34 cellular contexts compared by ENCODE assay signal in the genomic region with DNA sequence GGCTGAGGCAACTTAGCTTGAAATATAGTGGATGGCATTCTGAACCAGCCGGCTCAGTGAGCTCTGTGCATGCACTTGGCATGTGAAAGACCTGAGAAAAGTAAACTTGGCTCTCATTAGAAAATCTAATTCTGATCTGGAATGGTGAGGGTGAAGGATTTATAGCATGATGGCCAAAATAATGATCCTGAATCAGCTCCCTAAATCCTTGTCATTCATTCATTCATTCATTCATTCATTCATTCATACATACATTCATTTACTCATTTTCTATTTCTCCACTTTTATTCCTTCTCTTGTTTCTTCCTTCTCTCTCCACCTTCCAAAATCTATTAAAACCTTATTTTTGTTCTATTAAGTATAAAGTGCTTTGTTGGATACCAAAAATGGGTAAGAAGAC.
DNase-seq lines count a peak whose midpoint lies in the region; ATAC-seq, FAIRE-seq and TF ChIP-seq lines count a peak whose summit lies in the region.
"Had no signal": no experiment of that assay in that cellular context is flagged by ENCODE, and none has a peak within 500 bp of the region (broad histone marks: within the 10 kb centered on the region; RNA-seq: fewer than 3 reads in every experiment).

No MANE protein-coding gene starts in this region.

- no peak overlapping the region for H3K4me3 Mint-ChIP-seq in osteocyte (ENCODE audit: unreplicated experiment)
- H3K4me3 Mint-ChIP-seq: B cell; CD14-positive monocyte; CD4-positive, alpha-beta memory T cell; CD4-positive, alpha-beta T cell; CD4-positive, CD25-positive, alpha-beta regulatory T cell; CD8-positive, alpha-beta memory T cell; CD8-positive, alpha-beta T cell had no signal

- no peak for TF ChIP-seq EP300 in GM12878 (IDR thresholded peaks at IDR 0.05; ENCODE audit: borderline replicate concordance in 1 of 2, control insufficient read depth in 1 of 2, low read depth in 2 of 2, low read length in 2 of 2)
- no peak for TF ChIP-seq EP300 in K562 (IDR thresholded peaks at IDR 0.05; ENCODE audit: low read length)

- no peaks in the 10 kb centered on the region for H3K9me3 Mint-ChIP-seq in osteocyte (ENCODE audit: unreplicated experiment)
- H3K9me3 Mint-ChIP-seq: CD4-positive, alpha-beta T cell; CD8-positive, alpha-beta T cell had no signal

- H3K4me3 ChIP-seq in GM12878 (no peak overlapping the region), K562 (no peak overlapping the region)
- H3K4me3 ChIP-seq: A549; BLaER1; BLaER1 treated with 17β-estradiol and CSF1 and Interleukin-3, amounts not matched to agents 10 nM and 100 nM had no signal

- RAD21 ChIA-PET in GM12878 (lab: Charles Lee; ENCODE audit: unreplicated experiment), result no interaction called here

- POLR2A ChIA-PET in GM12878 (lab: Charles Lee) (no interaction called here), K562 (lab: Yijun Ruan, JAX) (no interaction called here)

- no peaks in the 10 kb centered on the region for H3K79me2 ChIP-seq in GM12878 (ENCODE audit: control insufficient read depth, insufficient read depth, low read length)
- H3K79me2 ChIP-seq in K562 (ENCODE audit: control insufficient read depth, insufficient read depth, low read length), result no peaks in the 10 kb centered on the region

- no peak for TF ChIP-seq RAD21 in GM12878 (IDR thresholded peaks at IDR 0.05; ENCODE audit: insufficient read depth, low read depth, low read length)
- TF ChIP-seq RAD21 in K562 (CRISPR knock-in tag; conservative IDR thresholded peaks at IDR 0.05 in 1 of 2, IDR thresholded peaks at IDR 0.05 in 1 of 2), result no peak

- no peak overlapping the region for H2AFZ ChIP-seq in GM12878 (ENCODE audit: control insufficient read depth, low read depth, low read length)
- H2AFZ ChIP-seq in K562 (ENCODE audit: low read depth, low read length), result no peak overlapping the region

- H3K27ac ChIP-seq in GM12878 (ENCODE audit: control insufficient read depth, insufficient read depth) (no peak overlapping the region), K562 (ENCODE audit: extremely low read depth, low read depth, low read length) (no peak overlapping the region)
- H3K27ac ChIP-seq: 22Rv1; A549; BLaER1; BLaER1 treated with 17β-estradiol and CSF1 and Interleukin-3, amounts not matched to agents 10 nM and 100 nM; C4-2B had no signal

- TF ChIP-seq POLR2A in GM12878 (IDR thresholded peaks at IDR 0.05; ENCODE audit: low read depth, low read length), result no peak
- TF ChIP-seq POLR2A in K562 (conservative IDR thresholded peaks at IDR 0.05), result no peak

- no peaks in the 10 kb centered on the region for H4K20me1 ChIP-seq in GM12878 (ENCODE audit: control insufficient read depth, insufficient read depth)
- H4K20me1 ChIP-seq in K562 (replicated peaks; ENCODE audit: control insufficient read depth, insufficient read depth, low read length), result no peaks in the 10 kb centered on the region
- H4K20me1 ChIP-seq: BLaER1; BLaER1 treated with 17β-estradiol and CSF1 and Interleukin-3, amounts not matched to agents 10 nM and 100 nM had no signal

- no peaks in the 10 kb centered on the region for H3K36me3 Mint-ChIP-seq in osteocyte (ENCODE audit: unreplicated experiment)
- H3K36me3 Mint-ChIP-seq: CD14-positive monocyte; CD4-positive, alpha-beta memory T cell; CD4-positive, CD25-positive, alpha-beta regulatory T cell; CD8-positive, alpha-beta memory T cell; CD8-positive, alpha-beta T cell had no signal

- H3K27me3 ChIP-seq in GM12878 (replicated peaks in 1 of 2; ENCODE audit: control insufficient read depth in 2 of 2, insufficient read depth in 2 of 2, low read length in 1 of 2), result no peaks in the 10 kb centered on the region; a peak in 1 of 4 replicates
- no peaks in the 10 kb centered on the region for H3K27me3 ChIP-seq in K562 (ENCODE audit: control insufficient read depth in 2 of 2, insufficient read depth in 2 of 2, low read length in 2 of 2)
- H3K27me3 ChIP-seq: BE2C; BLaER1; BLaER1 treated with 17β-estradiol and CSF1 and Interleukin-3, amounts not matched to agents 10 nM and 100 nM had no signal

- ATAC-seq in GM12878 (no peak), K562 (no peak), HG02642 (IDR thresholded peaks at IDR 0.05; ENCODE audit: poor library complexity, unreplicated experiment) (no peak)
- ATAC-seq: A549; CD8-positive, alpha-beta T cell had no signal

- no peak for TF ChIP-seq CTCF in GM12878 (IDR thresholded peaks at IDR 0.05 in 2 of 3, conservative IDR thresholded peaks at IDR 0.05 in 1 of 3; ENCODE audit: control insufficient read depth in 2 of 3, extremely low read depth in 1 of 3, insufficient read depth in 1 of 3, low read depth in 3 of 3, low read length in 3 of 3)
- no peak for TF ChIP-seq CTCF in K562 (IDR thresholded peaks at IDR 0.05 in 2 of 3, conservative IDR thresholded peaks at IDR 0.05 in 1 of 3; ENCODE audit: insufficient read depth in 2 of 3, low read depth in 1 of 3, low read length in 3 of 3)
- TF ChIP-seq CTCF in osteocyte (IDR thresholded peaks at IDR 0.05), result no peak

- H3K4me1 ChIP-seq in GM12878 (ENCODE audit: control insufficient read depth, insufficient read depth, low read length) (no peaks in the 10 kb centered on the region), K562 (replicated peaks in 1 of 2; ENCODE audit: control insufficient read depth in 2 of 2, insufficient read depth in 2 of 2, low read length in 2 of 2) (no peaks in the 10 kb centered on the region)
- H3K4me1 ChIP-seq: A549, BE2C, Caco-2 had no signal

- H3K4me1 Mint-ChIP-seq in osteocyte (ENCODE audit: unreplicated experiment), result peaks cover 14% of the 10 kb centered on the region
- H3K4me1 Mint-ChIP-seq: B cell; CD14-positive monocyte; CD4-positive, alpha-beta memory T cell; CD4-positive, CD25-positive, alpha-beta regulatory T cell; CD8-positive, alpha-beta memory T cell had no signal

- H3K9me1 ChIP-seq in K562 (ENCODE audit: control insufficient read depth, insufficient read depth, low read length), result no peaks in the 10 kb centered on the region

- in situ Hi-C loops in GM12878 (cut with MboI), result no loop called here
- in situ Hi-C loops in K562 (cut with MboI), result no loop called here
- in situ Hi-C loops in ACHN (cut with HindIII; ENCODE audit: low pct_ligation_motif_present, low pct_unique_long_range_greater_than_20kb, low sequenced_read_pairs), result no loop called here

- H3K27me3 Mint-ChIP-seq in osteocyte (ENCODE audit: unreplicated experiment), result peaks cover 26% of the 10 kb centered on the region
- H3K27me3 Mint-ChIP-seq: B cell; CD4-positive, alpha-beta memory T cell; CD4-positive, alpha-beta T cell; CD4-positive, CD25-positive, alpha-beta regulatory T cell had no signal

- no peak for DNase-seq in GM12878 (ENCODE audit: low read depth, low spot score)
- DNase-seq in K562 (ENCODE audit: extremely low read depth in 1 of 4, low spot score in 3 of 4), result no peak
- DNase-seq in osteocyte (ENCODE audit: extremely low spot score, unreplicated experiment), result peak; percentile 7
- no peak for DNase-seq in H4 (ENCODE audit: low spot score)
- no peak for DNase-seq in ACHN
- DNase-seq: 8988T; AML-193; BE2C; C1 segment of cervical spinal cord; Caco-2; Calu3; CD4-positive, alpha-beta memory T cell; CD4-positive, alpha-beta T cell; CD4-positive, CD25-positive, alpha-beta regulatory T cell; CD8-positive, alpha-beta memory T cell; CD8-positive, alpha-beta T cell; COR-L47; DMS 273 treated with DMSO at 0.1 percent for 48 hours; DMS153; DMS53; DMS79; DMS79 treated with DMSO at 0.1 percent for 48 hours; DND-41; EL had no signal

- H3K4me2 ChIP-seq in GM12878 (ENCODE audit: control insufficient read depth, insufficient read depth) (no peak overlapping the region), K562 (ENCODE audit: insufficient read depth, low read length) (no peak overlapping the region)
- H3K4me2 ChIP-seq: A549; BLaER1; BLaER1 treated with 17β-estradiol and CSF1 and Interleukin-3, amounts not matched to agents 10 nM and 100 nM had no signal

- H3K9ac ChIP-seq in GM12878 (ENCODE audit: control insufficient read depth, insufficient read depth, low read length) (no peak overlapping the region), K562 (ENCODE audit: insufficient read depth in 1 of 2, low read depth in 2 of 2, low read length in 2 of 2) (no peak overlapping the region)
- H3K9ac ChIP-seq: BLaER1; BLaER1 treated with 17β-estradiol and CSF1 and Interleukin-3, amounts not matched to agents 10 nM and 100 nM had no signal

- BruUV-seq in GM12878 (replicated peaks; lab: Mats Ljungman, UMichigan) (no TSS peak), K562 (replicated peaks; lab: Mats Ljungman, UMichigan) (no TSS peak)

- H3K36me3 ChIP-seq in GM12878 (ENCODE audit: control insufficient read depth in 2 of 2, insufficient read depth in 2 of 2, low read length in 1 of 2) (no peaks in the 10 kb centered on the region), K562 (ENCODE audit: control insufficient read depth, insufficient read depth, low read length) (no peaks in the 10 kb centered on the region)
- H3K36me3 ChIP-seq: BE2C; BLaER1; BLaER1 treated with 17β-estradiol and CSF1 and Interleukin-3, amounts not matched to agents 10 nM and 100 nM had no signal

- intact Hi-C loops in GM12878 (cut with micrococcal nuclease; ENCODE audit: unreplicated experiment) (no loop called here), K562 (cut with micrococcal nuclease) (no loop called here)

- H3K27ac Mint-ChIP-seq in osteocyte (ENCODE audit: unreplicated experiment), result no peak overlapping the region
- H3K27ac Mint-ChIP-seq: B cell; CD14-positive monocyte; CD4-positive, alpha-beta memory T cell; CD4-positive, alpha-beta T cell; CD4-positive, CD25-positive, alpha-beta regulatory T cell; CD8-positive, alpha-beta memory T cell; CD8-positive, alpha-beta T cell had no signal

- SMC1A ChIA-PET in GM12878 (lab: Charles Lee; ENCODE audit: uncharacterized antibody, unreplicated experiment), result no interaction called here

- H3K9me3 ChIP-seq in GM12878 (replicated peaks; ENCODE audit: control insufficient read depth, insufficient read depth, low read length), result no peaks in the 10 kb centered on the region
- no peaks in the 10 kb centered on the region for H3K9me3 ChIP-seq in K562 (replicated peaks; ENCODE audit: control insufficient read depth, insufficient read depth, low read depth, low read length)
- H3K9me3 ChIP-seq: A549; BE2C; BLaER1; BLaER1 treated with 17β-estradiol and CSF1 and Interleukin-3, amounts not matched to agents 10 nM and 100 nM; Caco-2 had no signal

- CTCF ChIA-PET in GM12878 (lab: Yijun Ruan, JAX) (interaction anchor here (1.2 kb wide), 1 partner anchor 374 kb away, joined by 3 read pairs; no protein-coding TSS in a partner anchor), K562 (lab: Yijun Ruan, JAX; ENCODE audit: low intra/inter-chr PET ratio) (no interaction called here)

- 38% methylated on average over 1 of the region's 1 CpG for WGBS in GM12878 (ENCODE audit: insufficient coverage, insufficient replicate concordance, low lambda C conversion rate, missing lambda C conversion rate)
- WGBS in K562 (ENCODE audit: insufficient coverage, low coverage, missing lambda C conversion rate), result 0% methylated on average over 1 of the region's 1 CpG

- no peak for FAIRE-seq in GM12878 (lab: Jason Lieb, UNC)
- FAIRE-seq in K562 (lab: Jason Lieb, UNC), result no peak
- FAIRE-seq: A204.1, A549, D721Med had no signal

TF ChIP-seq in GM12878, 131 proteins besides CTCF, POLR2A, EP300 and RAD21 (continues in another document):
- TF ChIP-seq ZNF24 (IDR thresholded peaks at IDR 0.05), result peak; percentile 87

TF ChIP-seq in K562, 482 proteins besides CTCF, POLR2A, EP300 and RAD21:
- TF ChIP-seq STAT5B (CRISPR knock-in tag; IDR thresholded peaks at IDR 0.05), result no peak
- no peak for TF ChIP-seq BDP1 (IDR thresholded peaks at IDR 0.05; ENCODE audit: insufficient read depth, insufficient read length)
- peak; percentile 58; the same call in 1 of the 2 replicates for TF ChIP-seq ZNF24 (IDR thresholded peaks at IDR 0.05)
TF ChIP-seq in K562: peak in this region for 1.
